Comparison of ENCODE assay signal across 1 cellular context in genomic region chr3:50168388-50168787, GRCh38.
A peak's percentile ranks its signal among the peaks of the same experiment; 100 is the strongest.
TF ChIP-seq lines count a peak whose summit lies in the region.

No MANE protein-coding gene starts in this region.

TF ChIP-seq in HepG2, 621 proteins besides CTCF, POLR2A, EP300 and RAD21:
- TF ChIP-seq ZNF788 (CRISPR knock-in tag; IDR thresholded peaks at IDR 0.05; ENCODE audit: borderline replicate concordance) (0 out of 2 replicates have a peak, but pooled peaks have one; percentile 28), ZNF772 (CRISPR knock-in tag; IDR thresholded peaks at IDR 0.05) (0 out of 2 replicates have a peak, but pooled peaks have one; percentile 46), SKI (IDR thresholded peaks at IDR 0.05; ENCODE audit: partially characterized antibody) (no peak), ZNF761 (CRISPR knock-in tag; conservative IDR thresholded peaks at IDR 0.05) (0 out of 2 replicates have a peak, but pooled peaks have one; percentile 30), MTA1 (CRISPR knock-in tag; IDR thresholded peaks at IDR 0.05; ENCODE audit: borderline replicate concordance) (0 out of 2 replicates have a peak, but pooled peaks have one; percentile 8), HOXA7 (CRISPR knock-in tag; IDR thresholded peaks at IDR 0.05) (no peak), BCLAF1 (IDR thresholded peaks at IDR 0.05) (no peak), ZNF607 (CRISPR knock-in tag; IDR thresholded peaks at IDR 0.05; ENCODE audit: borderline replicate concordance) (no peak), KLF11 (CRISPR knock-in tag; IDR thresholded peaks at IDR 0.05) (no peak)
- TF ChIP-seq, protein P1, sequence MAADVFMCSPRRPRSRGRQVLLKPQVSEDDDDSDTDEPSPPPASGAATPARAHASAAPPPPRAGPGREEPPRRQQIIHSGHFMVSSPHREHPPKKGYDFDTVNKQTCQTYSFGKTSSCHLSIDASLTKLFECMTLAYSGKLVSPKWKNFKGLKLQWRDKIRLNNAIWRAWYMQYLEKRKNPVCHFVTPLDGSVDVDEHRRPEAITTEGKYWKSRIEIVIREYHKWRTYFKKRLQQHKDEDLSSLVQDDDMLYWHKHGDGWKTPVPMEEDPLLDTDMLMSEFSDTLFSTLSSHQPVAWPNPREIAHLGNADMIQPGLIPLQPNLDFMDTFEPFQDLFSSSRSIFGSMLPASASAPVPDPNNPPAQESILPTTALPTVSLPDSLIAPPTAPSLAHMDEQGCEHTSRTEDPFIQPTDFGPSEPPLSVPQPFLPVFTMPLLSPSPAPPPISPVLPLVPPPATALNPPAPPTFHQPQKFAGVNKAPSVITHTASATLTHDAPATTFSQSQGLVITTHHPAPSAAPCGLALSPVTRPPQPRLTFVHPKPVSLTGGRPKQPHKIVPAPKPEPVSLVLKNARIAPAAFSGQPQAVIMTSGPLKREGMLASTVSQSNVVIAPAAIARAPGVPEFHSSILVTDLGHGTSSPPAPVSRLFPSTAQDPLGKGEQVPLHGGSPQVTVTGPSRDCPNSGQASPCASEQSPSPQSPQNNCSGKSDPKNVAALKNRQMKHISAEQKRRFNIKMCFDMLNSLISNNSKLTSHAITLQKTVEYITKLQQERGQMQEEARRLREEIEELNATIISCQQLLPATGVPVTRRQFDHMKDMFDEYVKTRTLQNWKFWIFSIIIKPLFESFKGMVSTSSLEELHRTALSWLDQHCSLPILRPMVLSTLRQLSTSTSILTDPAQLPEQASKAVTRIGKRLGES (CRISPR knock-in tag; IDR thresholded peaks at IDR 0.05; ENCODE audit: borderline replicate concordance), result no peak
- TF ChIP-seq, protein P2, sequence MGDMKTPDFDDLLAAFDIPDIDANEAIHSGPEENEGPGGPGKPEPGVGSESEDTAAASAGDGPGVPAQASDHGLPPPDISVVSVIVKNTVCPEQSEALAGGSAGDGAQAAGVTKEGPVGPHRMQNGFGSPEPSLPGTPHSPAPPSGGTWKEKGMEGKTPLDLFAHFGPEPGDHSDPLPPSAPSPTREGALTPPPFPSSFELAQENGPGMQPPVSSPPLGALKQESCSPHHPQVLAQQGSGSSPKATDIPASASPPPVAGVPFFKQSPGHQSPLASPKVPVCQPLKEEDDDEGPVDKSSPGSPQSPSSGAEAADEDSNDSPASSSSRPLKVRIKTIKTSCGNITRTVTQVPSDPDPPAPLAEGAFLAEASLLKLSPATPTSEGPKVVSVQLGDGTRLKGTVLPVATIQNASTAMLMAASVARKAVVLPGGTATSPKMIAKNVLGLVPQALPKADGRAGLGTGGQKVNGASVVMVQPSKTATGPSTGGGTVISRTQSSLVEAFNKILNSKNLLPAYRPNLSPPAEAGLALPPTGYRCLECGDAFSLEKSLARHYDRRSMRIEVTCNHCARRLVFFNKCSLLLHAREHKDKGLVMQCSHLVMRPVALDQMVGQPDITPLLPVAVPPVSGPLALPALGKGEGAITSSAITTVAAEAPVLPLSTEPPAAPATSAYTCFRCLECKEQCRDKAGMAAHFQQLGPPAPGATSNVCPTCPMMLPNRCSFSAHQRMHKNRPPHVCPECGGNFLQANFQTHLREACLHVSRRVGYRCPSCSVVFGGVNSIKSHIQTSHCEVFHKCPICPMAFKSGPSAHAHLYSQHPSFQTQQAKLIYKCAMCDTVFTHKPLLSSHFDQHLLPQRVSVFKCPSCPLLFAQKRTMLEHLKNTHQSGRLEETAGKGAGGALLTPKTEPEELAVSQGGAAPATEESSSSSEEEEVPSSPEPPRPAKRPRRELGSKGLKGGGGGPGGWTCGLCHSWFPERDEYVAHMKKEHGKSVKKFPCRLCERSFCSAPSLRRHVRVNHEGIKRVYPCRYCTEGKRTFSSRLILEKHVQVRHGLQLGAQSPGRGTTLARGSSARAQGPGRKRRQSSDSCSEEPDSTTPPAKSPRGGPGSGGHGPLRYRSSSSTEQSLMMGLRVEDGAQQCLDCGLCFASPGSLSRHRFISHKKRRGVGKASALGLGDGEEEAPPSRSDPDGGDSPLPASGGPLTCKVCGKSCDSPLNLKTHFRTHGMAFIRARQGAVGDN (CRISPR knock-in tag; IDR thresholded peaks at IDR 0.05), result peak; percentile 26
